ENCODE assay signal across 9 cellular contexts in genomic region chr7:1144269-1144771, GRCh38. TPM values are rescaled to one million over a fixed set of nuclear protein-coding genes. Genes with fewer than 3 reads are reported as not detected.
DNase-seq lines count a peak whose midpoint lies in the region; ATAC-seq and TF ChIP-seq lines count a peak whose summit lies in the region.
"Had no signal": no experiment of that assay in that cellular context is flagged by ENCODE, and none has a peak within 500 bp of the region (broad histone marks: within the 10 kb centered on the region; RNA-seq: fewer than 3 reads in every experiment).

No MANE protein-coding gene starts in this region.

- peaks cover 4% of the 10 kb centered on the region for H3K9me3 Mint-ChIP-seq in stimulated activated memory B cell treated with anti-CD40 and anti-IgM and Interleukin-4, amounts not matched to agents 10 μg/mL and 1 μg/mL and 100 μg/mL, for 72 hours
- H3K9me3 Mint-ChIP-seq: central memory CD8-positive, alpha-beta T cell had no signal

- TF ChIP-seq CTCF in GM10248 (IDR thresholded peaks at IDR 0.05; ENCODE audit: control extremely low read depth, extremely low read depth, low read depth, missing control alignments) (peak; percentile 58), dorsolateral prefrontal cortex (IDR thresholded peaks at IDR 0.05 in 54 of 56, conservative IDR thresholded peaks at IDR 0.05 in 2 of 56; ENCODE audit: low read depth in 1 of 56, partially characterized antibody in 56 of 56) (peak in 47 of 56 donors; percentile 11 to 66 (median 39)), osteoblast (IDR thresholded peaks at IDR 0.05; ENCODE audit: extremely low read depth, low read depth, low read length) (peak; percentile 59)

- no peak overlapping the region for H2AFZ ChIP-seq in osteoblast (ENCODE audit: low read length)

- no peaks in the 10 kb centered on the region for H3K27me3 Mint-ChIP-seq in stimulated activated memory B cell treated with anti-CD40 and anti-IgM and Interleukin-4, amounts not matched to agents 10 μg/mL and 1 μg/mL and 100 μg/mL, for 72 hours
- H3K27me3 Mint-ChIP-seq: central memory CD8-positive, alpha-beta T cell had no signal

- H3K27ac ChIP-seq in dorsolateral prefrontal cortex (peak overlapping the region in 6 of 59 donors; percentile 13 to 59 (median 34)), osteoblast (ENCODE audit: low read depth, low read length) (no peak overlapping the region)

- H3K79me2 ChIP-seq in osteoblast (ENCODE audit: insufficient read depth, low read length): no peaks in the 10 kb centered on the region

- no peaks in the 10 kb centered on the region for H3K4me1 ChIP-seq in osteoblast (ENCODE audit: insufficient read depth, low read length)

- H3K4me3 ChIP-seq in dorsolateral prefrontal cortex: peak overlapping the region in 3 of 59 donors; percentile 1 to 18 (median 12)
- H3K4me3 ChIP-seq in osteoblast (ENCODE audit: insufficient read depth, low read length): no peak overlapping the region

- POLR2A ChIA-PET in GM10248 (lab: Yijun Ruan, JAX): no interaction called here

- no peaks in the 10 kb centered on the region for H4K20me1 ChIP-seq in osteoblast (ENCODE audit: insufficient read depth, low read length)

- CTCF ChIA-PET in GM10248 (lab: Yijun Ruan, JAX): interaction anchor here (0.7 to 2.2 kb wide), 9 partner anchors 8 to 152 kb away, joined by 3 to 17 read pairs (median 4); partner anchors contain the start of gene GPER1

- H3K27me3 ChIP-seq in dorsolateral prefrontal cortex (no peaks in the 10 kb centered on the region), osteoblast (ENCODE audit: insufficient read depth, low read length) (no peaks in the 10 kb centered on the region)

- no peak overlapping the region for H3K27ac Mint-ChIP-seq in stimulated activated memory B cell treated with anti-CD40 and anti-IgM and Interleukin-4, amounts not matched to agents 10 μg/mL and 1 μg/mL and 100 μg/mL, for 72 hours

- intact Hi-C loops in dorsolateral prefrontal cortex (cut with DNase I): loop anchor here in 1 of 2 donors (5.0 kb wide), 1 partner anchor 152 kb away; no protein-coding TSS in a partner anchor

- no peak overlapping the region for H3K4me2 ChIP-seq in osteoblast (ENCODE audit: insufficient read depth, low read length)

- peaks cover 24% of the 10 kb centered on the region for H3K4me1 Mint-ChIP-seq in stimulated activated memory B cell treated with anti-CD40 and anti-IgM and Interleukin-4, amounts not matched to agents 10 μg/mL and 1 μg/mL and 100 μg/mL, for 72 hours
- H3K4me1 Mint-ChIP-seq: central memory CD8-positive, alpha-beta T cell had no signal

- no peak overlapping the region for H3K4me3 Mint-ChIP-seq in stimulated activated memory B cell treated with anti-CD40 and anti-IgM and Interleukin-4, amounts not matched to agents 10 μg/mL and 1 μg/mL and 100 μg/mL, for 72 hours
- H3K4me3 Mint-ChIP-seq: central memory CD8-positive, alpha-beta T cell had no signal

- H3K9me3 ChIP-seq in osteoblast (ENCODE audit: low read depth, low read length): no peaks in the 10 kb centered on the region

- DNase-seq in GM10248 (ENCODE audit: extremely low spot score): peak; percentile 52
- DNase-seq in NCI-H446 treated with DMSO at 0.1 percent for 48 hours (lab: John Stamatoyannopoulos, UW): peak; percentile 21
- peak in 5 of 10 donors; percentile 40 to 70 (median 48) for DNase-seq in dorsolateral prefrontal cortex
- DNase-seq in osteoblast (ENCODE audit: insufficient read length, low spot score, missing footprints): peak; percentile 91
- no peak for DNase-seq in NCI-H524 treated with DMSO at 0.1 percent for 48 hours (lab: John Stamatoyannopoulos, UW)
- no peak for DNase-seq in NCI-H128 (lab: John Stamatoyannopoulos, UW; ENCODE audit: unreplicated experiment)
- DNase-seq in activated CD4-positive, alpha-beta T cell treated with anti-CD3 and anti-CD28 coated beads, Interleukin-2, amount 50 U/mL, for 48 hours: no peak

- ATAC-seq in stimulated activated memory B cell treated with anti-CD40 and anti-IgM and Interleukin-4, amounts not matched to agents 10 μg/mL and 1 μg/mL and 100 μg/mL, for 72 hours: no peak

- no peaks in the 10 kb centered on the region for H3K36me3 ChIP-seq in osteoblast (ENCODE audit: insufficient read depth, low read length)

- no peaks in the 10 kb centered on the region for H3K36me3 Mint-ChIP-seq in stimulated activated memory B cell treated with anti-CD40 and anti-IgM and Interleukin-4, amounts not matched to agents 10 μg/mL and 1 μg/mL and 100 μg/mL, for 72 hours

RNA-seq across cellular contexts. Expression of gene ZFAND2A, which starts 15.7 kb away (rescaled TPM):
- total RNA-seq in dorsolateral prefrontal cortex (100 to 1,000 TPM in 3 of 120 experiments, 10 to 100 TPM in 117; 29.9 to 140 (median 46.0) TPM), osteoblast (11.8 and 13.0 TPM in 2 replicates)

RNA-seq across cellular contexts. Expression of gene GPER1, which starts 56.4 kb away (rescaled TPM):
- total RNA-seq in dorsolateral prefrontal cortex (10 to 100 TPM in 51 of 120 experiments, 1 to 10 TPM in 69; 2.4 to 37.0 (median 9.3) TPM), osteoblast (10.3 and 10.5 TPM in 2 replicates)

Comparison
In these comparisons a context has a peak if more than half of its experiments do, and no peak if none do; other contexts are left out.
1. DNase-seq: peak in GM10248 (single experiment), NCI-H446 treated with DMSO at 0.1 percent for 48 hours (single experiment) and osteoblast (single experiment); none in NCI-H524 treated with DMSO at 0.1 percent for 48 hours (single experiment), NCI-H128 (single experiment) and activated CD4-positive, alpha-beta T cell treated with anti-CD3 and anti-CD28 coated beads, Interleukin-2, amount 50 U/mL, for 48 hours (0 of 2).
2. Peak in every context shown above with its lines, with median percentiles within 50 percentile points of each other: CTCF ChIP-seq.